1 cellular context compared by ENCODE assay signal in the genomic region with DNA sequence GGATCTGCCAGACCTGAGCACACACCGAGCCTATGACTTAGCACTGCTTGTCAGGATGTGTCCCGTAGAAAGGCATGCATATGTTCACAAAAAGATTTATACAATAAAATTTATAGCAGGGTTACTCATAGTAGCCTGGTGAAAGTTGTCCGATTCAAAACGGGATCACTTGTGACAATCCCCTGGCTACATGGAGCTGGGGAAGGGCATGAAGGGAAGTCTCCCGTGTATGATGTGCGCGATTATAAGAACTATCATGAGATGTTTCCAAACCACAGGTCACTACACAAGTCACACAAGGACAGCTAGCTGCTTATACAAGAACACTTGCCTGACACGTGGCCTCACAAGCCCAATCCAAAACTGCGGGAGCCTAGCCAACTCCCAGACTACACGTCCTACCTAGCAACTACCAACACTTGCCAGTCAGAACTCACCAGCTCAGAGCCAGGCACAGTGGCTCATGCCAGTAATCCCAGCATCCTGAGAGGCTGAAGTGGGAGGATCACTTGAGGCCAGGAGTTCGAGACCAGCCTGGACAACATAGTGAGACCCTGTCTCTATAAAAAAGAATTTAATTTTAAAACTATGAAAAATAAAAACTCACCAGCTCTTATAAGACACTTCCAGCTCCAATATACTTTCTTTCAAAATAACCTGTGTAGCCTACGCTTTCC.
TF ChIP-seq lines count a peak whose summit lies in the region.

No MANE protein-coding gene starts in this region.

TF ChIP-seq in WTC11, 78 proteins besides CTCF, POLR2A, EP300 and RAD21 (continued from another document):
- TF ChIP-seq E2F5 (CRISPR knock-in tag; IDR thresholded peaks at IDR 0.05) = no peak
- no peak for TF ChIP-seq ZNF532 (CRISPR knock-in tag; IDR thresholded peaks at IDR 0.05; ENCODE audit: borderline replicate concordance)
- no peak for TF ChIP-seq ATF3 (CRISPR knock-in tag; conservative IDR thresholded peaks at IDR 0.05)
- TF ChIP-seq, protein P1, sequence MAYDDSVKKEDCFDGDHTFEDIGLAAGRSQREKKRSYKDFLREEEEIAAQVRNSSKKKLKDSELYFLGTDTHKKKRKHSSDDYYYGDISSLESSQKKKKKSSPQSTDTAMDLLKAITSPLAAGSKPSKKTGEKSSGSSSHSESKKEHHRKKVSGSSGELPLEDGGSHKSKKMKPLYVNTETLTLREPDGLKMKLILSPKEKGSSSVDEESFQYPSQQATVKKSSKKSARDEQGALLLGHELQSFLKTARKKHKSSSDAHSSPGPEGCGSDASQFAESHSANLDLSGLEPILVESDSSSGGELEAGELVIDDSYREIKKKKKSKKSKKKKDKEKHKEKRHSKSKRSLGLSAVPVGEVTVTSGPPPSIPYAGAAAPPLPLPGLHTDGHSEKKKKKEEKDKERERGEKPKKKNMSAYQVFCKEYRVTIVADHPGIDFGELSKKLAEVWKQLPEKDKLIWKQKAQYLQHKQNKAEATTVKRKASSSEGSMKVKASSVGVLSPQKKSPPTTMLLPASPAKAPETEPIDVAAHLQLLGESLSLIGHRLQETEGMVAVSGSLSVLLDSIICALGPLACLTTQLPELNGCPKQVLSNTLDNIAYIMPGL (CRISPR knock-in tag; IDR thresholded peaks at IDR 0.05) = no peak
- TF ChIP-seq CREB1 (CRISPR knock-in tag; IDR thresholded peaks at IDR 0.05) = no peak
- TF ChIP-seq CREM (CRISPR knock-in tag; IDR thresholded peaks at IDR 0.05) = no peak
- no peak for TF ChIP-seq ZNF281 (CRISPR knock-in tag; IDR thresholded peaks at IDR 0.05)
